Comparison of ENCODE assay signal across 8 cellular contexts in the genomic region with DNA sequence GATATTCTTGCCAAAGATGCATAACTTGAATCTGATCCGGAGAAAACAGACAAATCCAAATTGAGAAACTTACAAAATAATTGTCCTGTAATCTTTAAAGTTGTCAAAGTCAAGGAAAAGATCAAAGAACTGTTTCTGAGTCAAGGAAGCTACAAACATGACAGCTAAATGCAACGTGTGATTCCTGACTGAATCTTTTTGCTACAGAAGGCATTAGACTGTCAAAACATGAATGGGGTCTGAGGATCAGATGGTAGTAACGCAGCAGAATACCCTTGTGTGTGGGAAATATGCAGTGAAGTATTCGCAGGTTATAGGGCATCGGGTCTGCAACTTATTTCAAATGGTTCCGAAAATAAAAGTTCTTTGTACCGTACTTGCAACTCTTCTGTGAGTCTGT.
"Had no signal": no experiment of that assay in that cellular context is flagged by ENCODE, and none has a peak within 500 bp of the region (broad histone marks: within the 10 kb centered on the region; RNA-seq: fewer than 3 reads in every experiment).

No MANE protein-coding gene starts in this region.

- H3K4me3 ChIP-seq: GM23248, GM23338, HAP-1 had no signal

- H3K4me2 ChIP-seq: GM23338 had no signal

- H3K27ac ChIP-seq: GM23248 had no signal

- DNase-seq: GM23248, GOT3, H7, H9, HCEC 1CT, HFFc6 had no signal

- H2AFZ ChIP-seq: GM23248 had no signal

- H3K9ac ChIP-seq: GM23248 had no signal

- H3K9me3 ChIP-seq: HAP-1 had no signal

- H3K36me3 ChIP-seq: HAP-1 had no signal
